Comparison of ENCODE assay signal across 1 cellular context in the genomic region with DNA sequence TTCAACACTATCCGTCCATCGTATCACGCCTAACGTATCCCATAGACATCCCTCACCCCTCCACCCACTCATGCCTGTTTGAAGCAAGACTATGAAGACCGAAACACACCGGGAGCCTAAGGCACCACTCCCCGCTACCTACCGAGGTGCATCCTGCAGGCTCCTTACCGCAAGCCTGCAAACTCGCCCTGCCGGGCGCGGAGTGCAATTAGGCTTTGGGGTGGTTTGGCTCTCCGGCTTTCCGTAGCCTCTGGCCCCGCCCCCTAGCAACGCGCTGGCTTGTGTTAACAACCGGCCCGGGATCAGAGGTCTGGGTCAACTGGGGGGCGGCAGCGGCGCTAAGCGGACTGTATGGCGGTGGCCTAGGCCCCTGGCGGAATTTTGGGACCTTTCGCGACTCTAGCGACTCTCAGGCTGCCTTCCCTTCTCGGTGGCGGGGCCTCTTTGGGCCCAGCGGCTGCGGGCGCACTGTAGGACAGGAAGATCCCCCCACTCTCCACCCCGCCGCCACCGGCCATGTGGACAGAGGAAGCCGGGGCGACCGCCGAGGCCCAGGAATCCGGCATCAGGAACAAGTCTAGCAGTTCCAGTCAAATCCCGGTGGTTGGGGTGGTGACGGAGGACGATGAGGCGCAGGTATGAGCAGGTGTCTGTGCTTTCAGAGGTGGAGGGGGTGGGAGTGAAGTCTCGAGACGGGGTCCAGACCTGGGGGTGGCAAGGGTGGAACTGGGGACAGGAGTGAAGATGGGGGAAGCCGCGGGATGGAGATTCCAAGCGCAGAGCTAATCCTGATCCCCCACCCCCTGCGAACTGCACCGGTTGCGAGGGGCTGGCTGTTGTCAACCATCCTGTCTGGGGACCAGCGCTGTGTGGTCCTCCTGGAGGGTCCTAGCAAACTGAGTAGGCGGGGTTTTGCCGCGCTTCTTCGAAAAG.
TF ChIP-seq lines count a peak whose summit lies in the region.

CFAP69 (plus strand) TSS at position 266 of the 933 bp plus-strand sequence; CDS start at position 517, 251 bp downstream.

TF ChIP-seq in HepG2, 621 proteins besides CTCF, POLR2A, EP300 and RAD21 (continues in another document):
- TF ChIP-seq ATF3 (CRISPR knock-in tag; IDR thresholded peaks at IDR 0.05), result no peak
- TF ChIP-seq CREM (IDR thresholded peaks at IDR 0.05), result peak; percentile 41; the same call in 1 of the 2 replicates
- TF ChIP-seq CREM (CRISPR knock-in tag; IDR thresholded peaks at IDR 0.05), result no peak
- TF ChIP-seq EED (CRISPR knock-in tag; IDR thresholded peaks at IDR 0.05), result no peak
- no peak for TF ChIP-seq ATF7-NPFF (CRISPR knock-in tag; IDR thresholded peaks at IDR 0.05; ENCODE audit: low read depth)
- no peak for TF ChIP-seq RAD51 (IDR thresholded peaks at IDR 0.05; ENCODE audit: borderline replicate concordance)
- TF ChIP-seq PPARG (CRISPR knock-in tag; conservative IDR thresholded peaks at IDR 0.05), result 0 out of 2 replicates have a peak, but pooled peaks have one; percentile 26
- TF ChIP-seq HDAC1 (CRISPR knock-in tag; IDR thresholded peaks at IDR 0.05), result peak; percentile 99
- no peak for TF ChIP-seq ZKSCAN1 (IDR thresholded peaks at IDR 0.05; ENCODE audit: low read length)
- no peak for TF ChIP-seq RNF219 (CRISPR knock-in tag; IDR thresholded peaks at IDR 0.05)
- no peak for TF ChIP-seq ZNF746 (CRISPR knock-in tag; IDR thresholded peaks at IDR 0.05)
- peak; percentile 53; the same call in 1 of the 2 replicates for TF ChIP-seq ZNF343 (CRISPR knock-in tag; IDR thresholded peaks at IDR 0.05)
- peak; percentile 63; the same call in 1 of the 2 replicates for TF ChIP-seq GMEB1 (CRISPR knock-in tag; IDR thresholded peaks at IDR 0.05; ENCODE audit: borderline replicate concordance)
- no peak for TF ChIP-seq ZNF207 (IDR thresholded peaks at IDR 0.05; ENCODE audit: borderline replicate concordance)
- TF ChIP-seq ZNF256 (CRISPR knock-in tag; conservative IDR thresholded peaks at IDR 0.05), result no peak
- no peak for TF ChIP-seq ZNF672 (CRISPR knock-in tag; IDR thresholded peaks at IDR 0.05)
- no peak for TF ChIP-seq SKI (IDR thresholded peaks at IDR 0.05; ENCODE audit: partially characterized antibody)
- TF ChIP-seq ZFP41 (CRISPR knock-in tag; IDR thresholded peaks at IDR 0.05; ENCODE audit: borderline replicate concordance), result no peak
- peak; percentile 77; the same call in 2 of the 3 replicates for TF ChIP-seq MXI1 (IDR thresholded peaks at IDR 0.05; ENCODE audit: borderline replicate concordance, low read depth, low read length)
- peak; percentile 72; the same call in 1 of the 2 replicates for TF ChIP-seq IRX3 (CRISPR knock-in tag; IDR thresholded peaks at IDR 0.05; ENCODE audit: borderline replicate concordance, low read depth)
- TF ChIP-seq GPBP1L1 (CRISPR knock-in tag; IDR thresholded peaks at IDR 0.05), result no peak
- TF ChIP-seq ELF3 (CRISPR knock-in tag; IDR thresholded peaks at IDR 0.05), result no peak
- peak; percentile 93 for TF ChIP-seq SP5 (CRISPR knock-in tag; IDR thresholded peaks at IDR 0.05; ENCODE audit: borderline replicate concordance, low read depth)
- TF ChIP-seq SIN3B (IDR thresholded peaks at IDR 0.05; ENCODE audit: low read length), result no peak; the same call in 1 of the 2 replicates
- peak; percentile 58 for TF ChIP-seq ARID5B (CRISPR knock-in tag; IDR thresholded peaks at IDR 0.05)
- no peak for TF ChIP-seq NCOA5 (CRISPR knock-in tag; IDR thresholded peaks at IDR 0.05)
- TF ChIP-seq, protein P1, sequence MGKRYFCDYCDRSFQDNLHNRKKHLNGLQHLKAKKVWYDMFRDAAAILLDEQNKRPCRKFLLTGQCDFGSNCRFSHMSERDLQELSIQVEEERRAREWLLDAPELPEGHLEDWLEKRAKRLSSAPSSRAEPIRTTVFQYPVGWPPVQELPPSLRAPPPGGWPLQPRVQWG (CRISPR knock-in tag; IDR thresholded peaks at IDR 0.05; ENCODE audit: borderline replicate concordance, low read depth), result no peak
- TF ChIP-seq, protein P2, sequence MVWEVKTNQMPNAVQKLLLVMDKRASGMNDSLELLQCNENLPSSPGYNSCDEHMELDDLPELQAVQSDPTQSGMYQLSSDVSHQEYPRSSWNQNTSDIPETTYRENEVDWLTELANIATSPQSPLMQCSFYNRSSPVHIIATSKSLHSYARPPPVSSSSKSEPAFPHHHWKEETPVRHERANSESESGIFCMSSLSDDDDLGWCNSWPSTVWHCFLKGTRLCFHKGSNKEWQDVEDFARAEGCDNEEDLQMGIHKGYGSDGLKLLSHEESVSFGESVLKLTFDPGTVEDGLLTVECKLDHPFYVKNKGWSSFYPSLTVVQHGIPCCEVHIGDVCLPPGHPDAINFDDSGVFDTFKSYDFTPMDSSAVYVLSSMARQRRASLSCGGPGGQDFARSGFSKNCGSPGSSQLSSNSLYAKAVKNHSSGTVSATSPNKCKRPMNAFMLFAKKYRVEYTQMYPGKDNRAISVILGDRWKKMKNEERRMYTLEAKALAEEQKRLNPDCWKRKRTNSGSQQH (CRISPR knock-in tag; IDR thresholded peaks at IDR 0.05; ENCODE audit: low read depth), result no peak
- no peak for TF ChIP-seq ZNF337 (CRISPR knock-in tag; IDR thresholded peaks at IDR 0.05; ENCODE audit: borderline replicate concordance, low read depth)
- TF ChIP-seq, protein P3, sequence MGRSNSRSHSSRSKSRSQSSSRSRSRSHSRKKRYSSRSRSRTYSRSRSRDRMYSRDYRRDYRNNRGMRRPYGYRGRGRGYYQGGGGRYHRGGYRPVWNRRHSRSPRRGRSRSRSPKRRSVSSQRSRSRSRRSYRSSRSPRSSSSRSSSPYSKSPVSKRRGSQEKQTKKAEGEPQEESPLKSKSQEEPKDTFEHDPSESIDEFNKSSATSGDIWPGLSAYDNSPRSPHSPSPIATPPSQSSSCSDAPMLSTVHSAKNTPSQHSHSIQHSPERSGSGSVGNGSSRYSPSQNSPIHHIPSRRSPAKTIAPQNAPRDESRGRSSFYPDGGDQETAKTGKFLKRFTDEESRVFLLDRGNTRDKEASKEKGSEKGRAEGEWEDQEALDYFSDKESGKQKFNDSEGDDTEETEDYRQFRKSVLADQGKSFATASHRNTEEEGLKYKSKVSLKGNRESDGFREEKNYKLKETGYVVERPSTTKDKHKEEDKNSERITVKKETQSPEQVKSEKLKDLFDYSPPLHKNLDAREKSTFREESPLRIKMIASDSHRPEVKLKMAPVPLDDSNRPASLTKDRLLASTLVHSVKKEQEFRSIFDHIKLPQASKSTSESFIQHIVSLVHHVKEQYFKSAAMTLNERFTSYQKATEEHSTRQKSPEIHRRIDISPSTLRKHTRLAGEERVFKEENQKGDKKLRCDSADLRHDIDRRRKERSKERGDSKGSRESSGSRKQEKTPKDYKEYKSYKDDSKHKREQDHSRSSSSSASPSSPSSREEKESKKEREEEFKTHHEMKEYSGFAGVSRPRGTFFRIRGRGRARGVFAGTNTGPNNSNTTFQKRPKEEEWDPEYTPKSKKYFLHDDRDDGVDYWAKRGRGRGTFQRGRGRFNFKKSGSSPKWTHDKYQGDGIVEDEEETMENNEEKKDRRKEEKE (IDR thresholded peaks at IDR 0.05), result no peak
- TF ChIP-seq, protein P4, sequence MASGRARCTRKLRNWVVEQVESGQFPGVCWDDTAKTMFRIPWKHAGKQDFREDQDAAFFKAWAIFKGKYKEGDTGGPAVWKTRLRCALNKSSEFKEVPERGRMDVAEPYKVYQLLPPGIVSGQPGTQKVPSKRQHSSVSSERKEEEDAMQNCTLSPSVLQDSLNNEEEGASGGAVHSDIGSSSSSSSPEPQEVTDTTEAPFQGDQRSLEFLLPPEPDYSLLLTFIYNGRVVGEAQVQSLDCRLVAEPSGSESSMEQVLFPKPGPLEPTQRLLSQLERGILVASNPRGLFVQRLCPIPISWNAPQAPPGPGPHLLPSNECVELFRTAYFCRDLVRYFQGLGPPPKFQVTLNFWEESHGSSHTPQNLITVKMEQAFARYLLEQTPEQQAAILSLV (CRISPR knock-in tag; IDR thresholded peaks at IDR 0.05; ENCODE audit: borderline replicate concordance), result peak; percentile 58; the same call in 1 of the 2 replicates
- TF ChIP-seq SIN3A (IDR thresholded peaks at IDR 0.05; ENCODE audit: borderline replicate concordance, low read depth, low read length), result peak; percentile 99
- no peak for TF ChIP-seq ZSCAN9 (CRISPR knock-in tag; IDR thresholded peaks at IDR 0.05; ENCODE audit: borderline replicate concordance)
- peak; percentile 91; the same call in 1 of the 2 replicates for TF ChIP-seq YEATS2 (CRISPR knock-in tag; IDR thresholded peaks at IDR 0.05; ENCODE audit: borderline replicate concordance)
- TF ChIP-seq, protein P5, sequence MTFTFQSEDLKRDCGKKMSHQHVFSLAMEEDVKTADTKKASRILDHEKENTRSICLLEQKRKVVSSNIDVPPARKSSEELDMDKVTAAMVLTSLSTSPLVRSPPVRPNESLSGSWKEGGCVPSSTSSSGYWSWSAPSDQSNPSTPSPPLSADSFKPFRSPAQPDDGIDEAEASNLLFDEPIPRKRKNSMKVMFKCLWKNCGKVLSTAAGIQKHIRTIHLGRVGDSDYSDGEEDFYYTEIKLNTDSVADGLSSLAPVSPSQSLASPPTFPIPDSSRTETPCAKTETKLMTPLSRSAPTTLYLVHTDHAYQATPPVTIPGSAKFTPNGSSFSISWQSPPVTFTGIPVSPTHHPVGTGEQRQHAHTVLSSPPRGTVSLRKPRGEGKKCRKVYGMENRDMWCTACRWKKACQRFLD (CRISPR knock-in tag; IDR thresholded peaks at IDR 0.05; ENCODE audit: borderline replicate concordance), result peak; percentile 76
